9 cellular contexts compared by ENCODE assay signal in the genomic region with DNA sequence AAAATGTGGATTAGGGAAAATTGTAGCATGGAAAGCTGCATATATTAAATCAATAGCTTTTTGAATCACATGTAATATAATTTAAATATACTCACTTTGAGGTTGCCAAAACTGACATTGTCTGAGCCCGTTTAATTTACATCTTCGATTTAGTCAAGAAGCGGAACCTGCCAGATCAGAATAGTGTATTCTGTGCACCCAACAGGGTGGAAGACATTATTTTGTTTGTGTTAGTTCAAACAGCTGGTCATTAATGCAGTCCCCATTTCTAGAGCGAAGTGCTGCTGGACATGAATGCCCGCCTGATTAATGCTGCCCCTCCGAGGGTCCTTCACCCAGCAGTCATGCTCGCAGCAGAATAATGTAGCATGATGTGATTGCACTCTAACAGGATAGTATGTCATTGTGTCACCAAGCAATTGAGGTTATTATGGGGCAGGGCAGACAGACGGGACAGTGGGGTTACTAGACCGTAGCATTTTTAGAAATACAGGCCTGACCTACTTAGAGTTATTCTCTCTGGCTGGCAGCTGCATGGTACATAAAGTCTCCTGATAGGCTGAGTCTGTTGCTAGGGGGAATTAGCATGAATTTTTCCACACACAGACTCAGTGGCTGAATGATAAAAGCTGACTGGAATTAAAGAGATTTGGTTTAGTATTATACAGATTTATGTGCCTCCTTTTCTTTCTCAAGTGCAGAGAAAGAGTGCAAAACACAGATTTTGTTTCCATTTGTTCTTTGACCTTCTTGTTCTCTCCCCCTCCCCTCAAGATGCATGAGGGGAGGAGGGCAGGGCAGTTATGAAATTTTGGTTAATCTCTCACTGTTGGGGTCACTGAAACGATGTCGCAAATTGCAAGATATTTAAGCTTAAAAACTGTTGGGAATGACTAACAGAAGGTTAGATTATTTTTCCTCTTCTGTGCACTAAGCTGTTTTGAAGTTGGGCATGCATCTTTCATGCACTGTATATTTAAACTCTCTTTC.
DNase-seq lines count a peak whose midpoint lies in the region; ATAC-seq, FAIRE-seq and TF ChIP-seq lines count a peak whose summit lies in the region.
"Had no signal": no experiment of that assay in that cellular context is flagged by ENCODE, and none has a peak within 500 bp of the region (broad histone marks: within the 10 kb centered on the region; RNA-seq: fewer than 3 reads in every experiment).

No MANE protein-coding gene starts in this region.

- H3K27me3 ChIP-seq in adrenal gland: no peaks in the 10 kb centered on the region

- no peak overlapping the region for H3K4me3 Mint-ChIP-seq in osteocyte (ENCODE audit: unreplicated experiment)
- H3K4me3 Mint-ChIP-seq: memory B cell had no signal

- H3K36me3 Mint-ChIP-seq in osteocyte (ENCODE audit: unreplicated experiment): no peaks in the 10 kb centered on the region
- H3K36me3 Mint-ChIP-seq: memory B cell had no signal

- peak overlapping the region in 1 of 4 donors; percentile 31 for H3K4me3 ChIP-seq in adrenal gland

- peak in 1 of 2 donors; percentile 10 for TF ChIP-seq POLR2A in adrenal gland (IDR thresholded peaks at IDR 0.05)

- H3K9me3 ChIP-seq in adrenal gland (replicated peaks in 1 of 3): no peaks in the 10 kb centered on the region

- ATAC-seq in Right ventricle myocardium superior (ENCODE audit: poor library complexity) (peak; percentile 82), HG02852 (IDR thresholded peaks at IDR 0.05; ENCODE audit: unreplicated experiment) (no peak)

- TF ChIP-seq CTCF in adrenal gland (IDR thresholded peaks at IDR 0.05) (no peak), osteocyte (IDR thresholded peaks at IDR 0.05) (no peak)

- H3K36me3 ChIP-seq in adrenal gland (replicated peaks in 1 of 2): no peaks in the 10 kb centered on the region

- H3K27ac ChIP-seq in adrenal gland: peak overlapping the region; percentile 0 to 83 (median 64)

- peaks cover 64% of the 10 kb centered on the region for H3K4me1 Mint-ChIP-seq in osteocyte (ENCODE audit: unreplicated experiment)

- no peak overlapping the region for H3K27ac Mint-ChIP-seq in osteocyte (ENCODE audit: unreplicated experiment)
- H3K27ac Mint-ChIP-seq: memory B cell had no signal

- DNase-seq in Right ventricle myocardium superior (no peak), cardiac septum (ENCODE audit: low spot score) (no peak), adrenal gland (peak; percentile 51 to 86 (median 75)), osteocyte (ENCODE audit: extremely low spot score, unreplicated experiment) (no peak)
- DNase-seq in activated CD4-positive, alpha-beta T cell treated with anti-CD3 and anti-CD28 coated beads, Interleukin-2, amount 50 U/mL, for 1 hour: no peak
- no peak for DNase-seq in stimulated activated CD4-positive, alpha-beta T cell treated with anti-CD3 and anti-CD28 coated beads, Interleukin-4, amount 100 ng/mL, for 1 hour

- H3K4me1 ChIP-seq in adrenal gland (replicated peaks in 1 of 2): peaks cover 24 to 44% of the 10 kb centered on the region in 2 donors

- H3K27me3 Mint-ChIP-seq in osteocyte (ENCODE audit: unreplicated experiment): no peaks in the 10 kb centered on the region
- H3K27me3 Mint-ChIP-seq: memory B cell had no signal

- 50 to 57% (median 54%) methylated on average over 11 of the region's 11 CpGs for WGBS in adrenal gland, 4 donors

- no peaks in the 10 kb centered on the region for H3K9me3 Mint-ChIP-seq in osteocyte (ENCODE audit: unreplicated experiment)

- peak; percentile 88 for FAIRE-seq in islet of Langerhans (lab: Jason Lieb, UNC)

- intact Hi-C loops in Right ventricle myocardium superior (cut with DNase I): loop anchor here (10.0 kb wide), 1 partner anchor 555 kb away; a partner anchor contains a TSS
- intact Hi-C loops in cardiac septum (cut with DNase I): loop anchor here (1.0 to 10.0 kb wide), 5 partner anchors 15 to 678 kb away; no protein-coding TSS in a partner anchor
- intact Hi-C loops in adrenal gland (cut with DNase I): no loop called here

Comparison
In these comparisons a context has a peak if more than half of its experiments do, and no peak if none do; other contexts are left out.
1. DNase-seq: peak in adrenal gland (7 of 7); none in Right ventricle myocardium superior (single experiment), cardiac septum (single experiment), activated CD4-positive, alpha-beta T cell treated with anti-CD3 and anti-CD28 coated beads, Interleukin-2, amount 50 U/mL, for 1 hour (single experiment), osteocyte (single experiment) and stimulated activated CD4-positive, alpha-beta T cell treated with anti-CD3 and anti-CD28 coated beads, Interleukin-4, amount 100 ng/mL, for 1 hour (single experiment).
2. intact Hi-C loops: an anchor here in Right ventricle myocardium superior (10.0 kb wide) and cardiac septum (1.0 to 10.0 kb wide); none called in adrenal gland.